In genomic region chr20:31788578-31788977, GRCh38 we compare ENCODE assay signal across 17 cellular contexts. TPM values are rescaled to one million over a fixed set of nuclear protein-coding genes. Genes with fewer than 3 reads are reported as not detected.
A peak's percentile ranks its signal among the peaks of the same experiment; 100 is the strongest.
DNase-seq lines count a peak whose midpoint lies in the region; ATAC-seq, FAIRE-seq and TF ChIP-seq lines count a peak whose summit lies in the region.
"Had no signal": no experiment of that assay in that cellular context is flagged by ENCODE, and none has a peak within 500 bp of the region (broad histone marks: within the 10 kb centered on the region; RNA-seq: fewer than 3 reads in every experiment).

No MANE protein-coding gene starts in this region.

- FAIRE-seq in GM12891 (lab: Jason Lieb, UNC): no peak

- peak; percentile 44; the same call in 1 of the 3 replicates for ATAC-seq in DND-41 (ENCODE audit: insufficient read depth, low read depth)
- ATAC-seq in activated T-cell treated with anti-CD3 and anti-CD28 coated beads, Interleukin-2, amount 50 U/mL, for 72 hours (replicated peaks in 1 of 2): no peak
- ATAC-seq: effector memory CD8-positive, alpha-beta T cell had no signal

- no peak overlapping the region for H3K4me3 ChIP-seq in DND-41 (ENCODE audit: low read depth in 1 of 2, low read length in 2 of 2)
- H3K4me3 ChIP-seq in Karpas-422 (ENCODE audit: low read length): no peak overlapping the region
- no peak overlapping the region for H3K4me3 ChIP-seq in mammary epithelial cell (replicated peaks in 1 of 3; ENCODE audit: insufficient read depth in 1 of 3, low read depth in 2 of 3, low read length in 3 of 3)
- H3K4me3 ChIP-seq: SJCRH30 had no signal

- no peaks in the 10 kb centered on the region for H3K9me3 Mint-ChIP-seq in nephron progenitor cell
- H3K9me3 Mint-ChIP-seq in activated T-cell treated with anti-CD3 and anti-CD28 coated beads, Interleukin-2, amount 50 U/mL, for 72 hours: no peaks in the 10 kb centered on the region
- H3K9me3 Mint-ChIP-seq: activated CD4-positive, alpha-beta T cell treated with anti-CD3 and anti-CD28 coated beads, Interleukin-2, amount 10 ng/mL, durations not matched to agents 24 days and 14 days; activated naive CD8-positive, alpha-beta T cell treated with anti-CD3 and anti-CD28 coated beads, Interleukin-2, amount 10 ng/mL, durations not matched to agents 7 days and 5 days; effector memory CD8-positive, alpha-beta T cell; immature natural killer cell; nephron had no signal

- H3K27me3 Mint-ChIP-seq in nephron progenitor cell (ENCODE audit: low read depth, poor library complexity): no peaks in the 10 kb centered on the region
- H3K27me3 Mint-ChIP-seq in activated T-cell treated with anti-CD3 and anti-CD28 coated beads, Interleukin-2, amount 50 U/mL, for 72 hours (ENCODE audit: low read depth): no peaks in the 10 kb centered on the region
- H3K27me3 Mint-ChIP-seq: activated CD4-positive, alpha-beta T cell treated with anti-CD3 and anti-CD28 coated beads, Interleukin-2, amount 10 ng/mL, durations not matched to agents 24 days and 14 days; activated naive CD8-positive, alpha-beta T cell treated with anti-CD3 and anti-CD28 coated beads, Interleukin-2, amount 10 ng/mL, durations not matched to agents 7 days and 5 days; effector memory CD8-positive, alpha-beta T cell had no signal

- no peak for DNase-seq in DND-41
- DNase-seq in Karpas-422: peak; percentile 29
- peak; percentile 8 for DNase-seq in mammary epithelial cell
- no peak for DNase-seq in nephron progenitor cell
- DNase-seq in activated T-cell treated with anti-CD3 and anti-CD28 coated beads, Interleukin-2, amount 50 U/mL, for 72 hours: no peak
- DNase-seq in GM12891 (ENCODE audit: insufficient read length, low spot score): no peak
- no peak for DNase-seq in DMS 273 treated with DMSO at 0.1 percent for 48 hours (lab: John Stamatoyannopoulos, UW)
- DNase-seq in KG1 (lab: John Stamatoyannopoulos, UW): no peak
- DNase-seq: activated CD4-positive, alpha-beta T cell treated with anti-CD3 and anti-CD28 coated beads, Interleukin-2, amount 10 ng/mL, durations not matched to agents 24 days and 14 days; activated naive CD8-positive, alpha-beta T cell treated with anti-CD3 and anti-CD28 coated beads, Interleukin-2, amount 10 ng/mL, durations not matched to agents 7 days and 5 days; effector memory CD8-positive, alpha-beta T cell; immature natural killer cell; NCI-H524; SJCRH30; stimulated activated CD4-positive, alpha-beta T cell treated with anti-CD3 and anti-CD28 coated beads, Interleukin-4, amount 100 ng/mL, for 1 hour had no signal

- TF ChIP-seq POLR2A in GM12891 (IDR thresholded peaks at IDR 0.05; ENCODE audit: low read depth, low read length): no peak

- H3K4me1 Mint-ChIP-seq in nephron progenitor cell: peaks cover 8% of the 10 kb centered on the region
- H3K4me1 Mint-ChIP-seq in activated T-cell treated with anti-CD3 and anti-CD28 coated beads, Interleukin-2, amount 50 U/mL, for 72 hours (ENCODE audit: low read depth): no peaks in the 10 kb centered on the region
- H3K4me1 Mint-ChIP-seq: nephron had no signal

- in situ Hi-C loops in mammary epithelial cell (cut with MboI; ENCODE audit: low sequenced_read_pairs in 2 of 2): no loop called here

- H3K9me3 ChIP-seq in DND-41 (ENCODE audit: insufficient read depth, low read length, severe bottlenecking): no peaks in the 10 kb centered on the region
- H3K9me3 ChIP-seq in Karpas-422 (ENCODE audit: low read length): no peaks in the 10 kb centered on the region
- no peaks in the 10 kb centered on the region for H3K9me3 ChIP-seq in mammary epithelial cell (replicated peaks; ENCODE audit: insufficient read depth, low read length)
- H3K9me3 ChIP-seq: SJCRH30 had no signal

- no peaks in the 10 kb centered on the region for H3K9me2 ChIP-seq in Karpas-422 (replicated peaks; ENCODE audit: insufficient read depth, low read length)

- peak overlapping the region; percentile 44 for H3K27ac Mint-ChIP-seq in nephron progenitor cell
- H3K27ac Mint-ChIP-seq in activated T-cell treated with anti-CD3 and anti-CD28 coated beads, Interleukin-2, amount 50 U/mL, for 72 hours: no peak overlapping the region
- H3K27ac Mint-ChIP-seq: activated CD4-positive, alpha-beta T cell treated with anti-CD3 and anti-CD28 coated beads, Interleukin-2, amount 10 ng/mL, durations not matched to agents 24 days and 14 days; activated naive CD8-positive, alpha-beta T cell treated with anti-CD3 and anti-CD28 coated beads, Interleukin-2, amount 10 ng/mL, durations not matched to agents 7 days and 5 days; effector memory CD8-positive, alpha-beta T cell; nephron had no signal

- WGBS in mammary epithelial cell (ENCODE audit: low coverage, missing lambda C conversion rate): 85% methylated on average over 3 of the region's 3 CpGs

- intact Hi-C loops in mammary epithelial cell (cut with micrococcal nuclease): no loop called here

- H3K4me1 ChIP-seq in DND-41 (ENCODE audit: insufficient read depth, low read length) (no peaks in the 10 kb centered on the region), Karpas-422 (ENCODE audit: low read length) (no peaks in the 10 kb centered on the region), mammary epithelial cell (ENCODE audit: insufficient read depth, low read length) (no peaks in the 10 kb centered on the region)
- H3K4me1 ChIP-seq: SJCRH30 had no signal

- peaks cover 65% of the 10 kb centered on the region for H3K36me3 Mint-ChIP-seq in nephron progenitor cell (ENCODE audit: low read depth)
- H3K36me3 Mint-ChIP-seq in activated T-cell treated with anti-CD3 and anti-CD28 coated beads, Interleukin-2, amount 50 U/mL, for 72 hours (ENCODE audit: insufficient read depth in 2 of 2): peaks cover 14 to 38% of the 10 kb centered on the region in 2 donors
- H3K36me3 Mint-ChIP-seq: immature natural killer cell had no signal

- TF ChIP-seq CTCF in DND-41 (IDR thresholded peaks at IDR 0.05; ENCODE audit: borderline replicate concordance, extremely low read depth, low read length, poor library complexity, severe bottlenecking): peak; percentile 35
- TF ChIP-seq CTCF in mammary epithelial cell (conservative IDR thresholded peaks at IDR 0.05 in 1 of 2, IDR thresholded peaks at IDR 0.05 in 1 of 2; ENCODE audit: extremely low read depth in 1 of 2, insufficient read depth in 1 of 2, low read depth in 1 of 2, low read length in 2 of 2): no peak
- TF ChIP-seq CTCF in nephron progenitor cell (IDR thresholded peaks at IDR 0.05): no peak

- H3K9ac ChIP-seq in DND-41 (ENCODE audit: low read depth, low read length): no peak overlapping the region
- H3K9ac ChIP-seq in Karpas-422 (ENCODE audit: low read length): no peak overlapping the region
- H3K9ac ChIP-seq in mammary epithelial cell (ENCODE audit: insufficient read depth, low read length): peak overlapping the region; percentile 18

- H3K27me3 ChIP-seq in DND-41 (ENCODE audit: insufficient read depth, low read length, poor library complexity) (no peaks in the 10 kb centered on the region), Karpas-422 (ENCODE audit: low read length) (no peaks in the 10 kb centered on the region), mammary epithelial cell (ENCODE audit: insufficient read depth, low read length) (no peaks in the 10 kb centered on the region)
- H3K27me3 ChIP-seq: SJCRH30 had no signal

- H3K4me3 Mint-ChIP-seq in nephron progenitor cell: no peak overlapping the region
- no peak overlapping the region for H3K4me3 Mint-ChIP-seq in activated T-cell treated with anti-CD3 and anti-CD28 coated beads, Interleukin-2, amount 50 U/mL, for 72 hours
- H3K4me3 Mint-ChIP-seq: activated CD4-positive, alpha-beta T cell treated with anti-CD3 and anti-CD28 coated beads, Interleukin-2, amount 10 ng/mL, durations not matched to agents 24 days and 14 days; activated naive CD8-positive, alpha-beta T cell treated with anti-CD3 and anti-CD28 coated beads, Interleukin-2, amount 10 ng/mL, durations not matched to agents 7 days and 5 days; effector memory CD8-positive, alpha-beta T cell; immature natural killer cell; nephron had no signal

- H3K79me2 ChIP-seq in DND-41 (ENCODE audit: insufficient read depth, low read length) (peaks cover 33% of the 10 kb centered on the region), Karpas-422 (ENCODE audit: low read length) (peaks cover 32% of the 10 kb centered on the region; the same call in 1 of the 2 replicates), mammary epithelial cell (ENCODE audit: insufficient read depth, low read length) (peaks cover 18% of the 10 kb centered on the region)

- H3K4me2 ChIP-seq in DND-41 (ENCODE audit: insufficient read depth, low read length) (no peak overlapping the region), Karpas-422 (ENCODE audit: low read depth, low read length, poor library complexity, severe bottlenecking) (no peak overlapping the region), mammary epithelial cell (ENCODE audit: insufficient read depth, low read depth, low read length) (no peak overlapping the region)

- H2AFZ ChIP-seq in DND-41 (ENCODE audit: low read depth, low read length) (no peak overlapping the region), Karpas-422 (ENCODE audit: low read length) (no peak overlapping the region), mammary epithelial cell (ENCODE audit: low read depth, low read length) (no peak overlapping the region)

- H4K20me1 ChIP-seq in DND-41 (ENCODE audit: insufficient read depth, low read length) (peaks cover 16% of the 10 kb centered on the region), Karpas-422 (ENCODE audit: insufficient read depth, low read depth, low read length) (no peaks in the 10 kb centered on the region), mammary epithelial cell (ENCODE audit: insufficient read depth, low read length) (no peaks in the 10 kb centered on the region)

- H3K27ac ChIP-seq in DND-41 (ENCODE audit: low read length): no peak overlapping the region
- H3K27ac ChIP-seq in Karpas-422 (ENCODE audit: low read length): no peak overlapping the region
- H3K27ac ChIP-seq in mammary epithelial cell (ENCODE audit: insufficient read depth, low read depth, low read length): no peak overlapping the region
- H3K27ac ChIP-seq: SJCRH30 had no signal

- H3K36me3 ChIP-seq in DND-41 (ENCODE audit: insufficient read depth, low read length) (peaks cover 98% of the 10 kb centered on the region), Karpas-422 (ENCODE audit: insufficient read depth, low read length) (peaks cover 75% of the 10 kb centered on the region), mammary epithelial cell (ENCODE audit: insufficient read depth, low read length) (peaks cover 34% of the 10 kb centered on the region)

- BruUV-seq in mammary epithelial cell (replicated peaks; lab: Mats Ljungman, UMichigan): no TSS peak

- dilution Hi-C loops in mammary epithelial cell (cut with HindIII; ENCODE audit: low sequenced_read_pairs): loop anchor here (5.0 kb wide), 1 partner anchor 36 kb away; no protein-coding TSS in a partner anchor

- CTCF ChIA-PET in mammary epithelial cell (lab: Charles Lee; ENCODE audit: low non-redundant PET): no interaction called here

RNA-seq across cellular contexts. Expression of gene MYLK2, which starts 30.6 kb away (rescaled TPM):
- total RNA-seq in Karpas-422 (2014; rRNA removed; shearing (Covaris generic); ENCODE audit: low replicate concordance): 0.22 TPM in 2 replicates
- total RNA-seq in mammary epithelial cell: under 1 TPM; under 0.01 to 0.24 TPM
- polyA plus RNA-seq in mammary epithelial cell: 0.06 TPM
- polyA minus RNA-seq in mammary epithelial cell: not detected
- total RNA-seq in activated T-cell treated with anti-CD3 and anti-CD28 coated beads, Interleukin-2, amount 50 U/mL, for 72 hours: under 1 TPM; 0.49 to 0.53 TPM
- 0.15 TPM for polyA plus RNA-seq in GM12891 (2012; ENCODE audit: low read depth, missing spikeins)
- total RNA-seq: subcutaneous adipose tissue had no signal
- polyA plus RNA-seq: immature natural killer cell had no signal

RNA-seq across cellular contexts. Expression of gene TPX2, which starts 49.5 kb away (rescaled TPM):
- 54.0 and 55.5 TPM in 2 replicates for total RNA-seq in Karpas-422 (2014; rRNA removed; shearing (Covaris generic); ENCODE audit: low replicate concordance)
- 10 to 100 TPM in 1 of 2 donors, 1 to 10 TPM in 1; 9.5 to 74.3 TPM for total RNA-seq in mammary epithelial cell
- 51.2 TPM for polyA plus RNA-seq in mammary epithelial cell
- 108 TPM for polyA minus RNA-seq in mammary epithelial cell
- 100 to 1,000 TPM; 114 to 132 TPM for total RNA-seq in activated T-cell treated with anti-CD3 and anti-CD28 coated beads, Interleukin-2, amount 50 U/mL, for 72 hours
- 52.8 TPM for polyA plus RNA-seq in GM12891 (2012; ENCODE audit: low read depth, missing spikeins)

RNA-seq across cellular contexts. Expression of gene FOXS1, which starts 56.8 kb away (rescaled TPM):
- total RNA-seq in Karpas-422 (2014; rRNA removed; shearing (Covaris generic); ENCODE audit: low replicate concordance): not detected in 2 replicates
- total RNA-seq in mammary epithelial cell: under 1 TPM in 1 of 2 donors, not detected in 1; 0.17 TPM
- not detected for polyA plus RNA-seq in mammary epithelial cell
- polyA minus RNA-seq in mammary epithelial cell: not detected
- not detected for total RNA-seq in activated T-cell treated with anti-CD3 and anti-CD28 coated beads, Interleukin-2, amount 50 U/mL, for 72 hours
- not detected for polyA plus RNA-seq in GM12891 (2012; ENCODE audit: low read depth, missing spikeins)
- total RNA-seq: activated CD4-positive, alpha-beta T cell treated with anti-CD3 and anti-CD28 coated beads, Interleukin-2, amount 10 ng/mL, durations not matched to agents 24 days and 14 days; activated naive CD8-positive, alpha-beta T cell treated with anti-CD3 and anti-CD28 coated beads, Interleukin-2, amount 10 ng/mL, durations not matched to agents 7 days and 5 days; subcutaneous adipose tissue had no signal
- polyA plus RNA-seq: immature natural killer cell had no signal

Comparison
In these comparisons a context has a peak if more than half of its experiments do, and no peak if none do; other contexts are left out.
1. DNase-seq: peak in Karpas-422 (single experiment) and mammary epithelial cell (single experiment); none in DND-41 (single experiment), nephron progenitor cell (single experiment), activated T-cell treated with anti-CD3 and anti-CD28 coated beads, Interleukin-2, amount 50 U/mL, for 72 hours (0 of 2), GM12891 (single experiment), DMS 273 treated with DMSO at 0.1 percent for 48 hours (single experiment) and KG1 (single experiment).